Comparison of ENCODE assay signal across 15 cellular contexts in genomic region chr3:169477790-169478189, GRCh38.
DNase-seq lines count a peak whose midpoint lies in the region; ATAC-seq, FAIRE-seq and TF ChIP-seq lines count a peak whose summit lies in the region.
"Had no signal": no experiment of that assay in that cellular context is flagged by ENCODE, and none has a peak within 500 bp of the region (broad histone marks: within the 10 kb centered on the region; RNA-seq: fewer than 3 reads in every experiment).

No MANE protein-coding gene starts in this region.

- TF ChIP-seq POLR2A in breast epithelium (IDR thresholded peaks at IDR 0.05): no peak

- 40% methylated on average over 6 of the region's 6 CpGs for WGBS in mammary epithelial cell (ENCODE audit: low coverage, missing lambda C conversion rate)
- no CpG with 5 or more reads among the region's 6 CpGs for WGBS in mesendoderm (ENCODE audit: extremely low coverage, insufficient coverage, low lambda C conversion rate)
- no CpG with 5 or more reads among the region's 6 CpGs for WGBS in neuronal stem cell (ENCODE audit: extremely low coverage in 2 of 2, insufficient read length in 2 of 2, insufficient replicate concordance in 1 of 2), 2 donors
- 78 to 89% (median 79%) methylated on average over 6 of the region's 6 CpGs for WGBS in small intestine, 3 donors

- H3K14ac ChIP-seq in neuronal stem cell (ENCODE audit: low read length): no peak overlapping the region

- no peak for TF ChIP-seq CTCF in mammary epithelial cell (conservative IDR thresholded peaks at IDR 0.05 in 1 of 2, IDR thresholded peaks at IDR 0.05 in 1 of 2; ENCODE audit: extremely low read depth in 1 of 2, insufficient read depth in 1 of 2, low read depth in 1 of 2, low read length in 2 of 2)
- TF ChIP-seq CTCF in breast epithelium (IDR thresholded peaks at IDR 0.05): no peak
- TF ChIP-seq CTCF in upper lobe of right lung (IDR thresholded peaks at IDR 0.05): no peak

- no peak overlapping the region for H3K18ac ChIP-seq in mesendoderm (ENCODE audit: low read length)
- no peak overlapping the region for H3K18ac ChIP-seq in neuronal stem cell (ENCODE audit: low read length)

- in situ Hi-C loops in mammary epithelial cell (cut with MboI; ENCODE audit: low sequenced_read_pairs in 2 of 2): no loop called here

- H2BK15ac ChIP-seq in mesendoderm (replicated peaks; ENCODE audit: low read depth) (no peak overlapping the region), neuronal stem cell (ENCODE audit: low read length) (no peak overlapping the region)

- H3K4me2 ChIP-seq in mammary epithelial cell (ENCODE audit: insufficient read depth, low read depth, low read length) (no peak overlapping the region), mesendoderm (ENCODE audit: low read length) (no peak overlapping the region), neuronal stem cell (ENCODE audit: insufficient read depth, low read length, poor library complexity, severe bottlenecking) (no peak overlapping the region)
- H3K4me2 ChIP-seq: BLaER1 treated with 17β-estradiol and CSF1 and Interleukin-3, amounts not matched to agents 10 nM and 100 nM had no signal

- no peak overlapping the region for H3K9ac ChIP-seq in mammary epithelial cell (ENCODE audit: insufficient read depth, low read length)
- H3K9ac ChIP-seq in mesendoderm (ENCODE audit: low read length): no peak overlapping the region
- H3K9ac ChIP-seq in neuronal stem cell (ENCODE audit: low read depth, low read length, poor library complexity): no peak overlapping the region
- H3K9ac ChIP-seq: BLaER1 treated with 17β-estradiol and CSF1 and Interleukin-3, amounts not matched to agents 10 nM and 100 nM had no signal

- BruUV-seq in mammary epithelial cell (replicated peaks; lab: Mats Ljungman, UMichigan): no TSS peak

- no peaks in the 10 kb centered on the region for H3K27me3 ChIP-seq in mammary epithelial cell (ENCODE audit: insufficient read depth, low read length)
- peaks cover 0 to 4% of the 10 kb centered on the region in 2 donors for H3K27me3 ChIP-seq in breast epithelium
- H3K27me3 ChIP-seq in mesendoderm (ENCODE audit: insufficient read depth, low read length, poor library complexity): no peaks in the 10 kb centered on the region
- H3K27me3 ChIP-seq in neuronal stem cell (ENCODE audit: control insufficient read depth in 3 of 3, insufficient read depth in 3 of 3, low read depth in 1 of 3, low read length in 3 of 3): peaks cover 0 to 11% (median 0%) of the 10 kb centered on the region in 3 experiments
- no peaks in the 10 kb centered on the region for H3K27me3 ChIP-seq in upper lobe of right lung
- no peaks in the 10 kb centered on the region for H3K27me3 ChIP-seq in small intestine (ENCODE audit: control insufficient read depth in 2 of 2, insufficient read depth in 2 of 2, low read length in 2 of 2)
- H3K27me3 ChIP-seq: BLaER1 treated with 17β-estradiol and CSF1 and Interleukin-3, amounts not matched to agents 10 nM and 100 nM had no signal

- H3K36me3 ChIP-seq in mammary epithelial cell (ENCODE audit: insufficient read depth, low read length) (no peaks in the 10 kb centered on the region), breast epithelium (no peaks in the 10 kb centered on the region), mesendoderm (ENCODE audit: control insufficient read depth, insufficient read depth, low read length) (no peaks in the 10 kb centered on the region), neuronal stem cell (replicated peaks in 1 of 2; ENCODE audit: control insufficient read depth in 2 of 2, insufficient read depth in 2 of 2, low read length in 2 of 2) (no peaks in the 10 kb centered on the region), upper lobe of right lung (no peaks in the 10 kb centered on the region), small intestine (ENCODE audit: control insufficient read depth in 2 of 2, insufficient read depth in 2 of 2, low read length in 2 of 2) (no peaks in the 10 kb centered on the region)
- H3K36me3 ChIP-seq: BLaER1 treated with 17β-estradiol and CSF1 and Interleukin-3, amounts not matched to agents 10 nM and 100 nM had no signal

- H4K8ac ChIP-seq in mesendoderm (ENCODE audit: low read depth, low read length) (no peak overlapping the region), neuronal stem cell (ENCODE audit: low read depth, low read length) (no peak overlapping the region)

- H3K4me3 ChIP-seq in mammary epithelial cell (replicated peaks in 1 of 3; ENCODE audit: insufficient read depth in 1 of 3, low read depth in 2 of 3, low read length in 3 of 3) (no peak overlapping the region), breast epithelium (no peak overlapping the region), mesendoderm (ENCODE audit: low read length) (no peak overlapping the region), neuronal stem cell (ENCODE audit: low read length in 2 of 2) (no peak overlapping the region), upper lobe of right lung (no peak overlapping the region), small intestine (ENCODE audit: low read depth in 1 of 2, low read length in 2 of 2) (no peak overlapping the region)
- H3K4me3 ChIP-seq: BLaER1 treated with 17β-estradiol and CSF1 and Interleukin-3, amounts not matched to agents 10 nM and 100 nM had no signal

- H2BK12ac ChIP-seq in neuronal stem cell (ENCODE audit: low read length): no peak overlapping the region

- H3K79me1 ChIP-seq in mesendoderm (ENCODE audit: low read length) (no peaks in the 10 kb centered on the region), neuronal stem cell (ENCODE audit: low read depth, low read length) (no peaks in the 10 kb centered on the region)

- H3K27ac ChIP-seq in mammary epithelial cell (ENCODE audit: insufficient read depth, low read depth, low read length): no peak overlapping the region
- no peak overlapping the region for H3K27ac ChIP-seq in breast epithelium
- no peak overlapping the region for H3K27ac ChIP-seq in mesendoderm (ENCODE audit: low read depth, low read length)
- no peak overlapping the region for H3K27ac ChIP-seq in neuronal stem cell (replicated peaks; ENCODE audit: low read length)
- H3K27ac ChIP-seq in upper lobe of right lung: no peak overlapping the region
- H3K27ac ChIP-seq in small intestine (ENCODE audit: low read depth in 1 of 2, low read length in 1 of 2): no peak overlapping the region
- H3K27ac ChIP-seq: BLaER1 treated with 17β-estradiol and CSF1 and Interleukin-3, amounts not matched to agents 10 nM and 100 nM had no signal

- no peak overlapping the region for H2BK120ac ChIP-seq in mesendoderm (ENCODE audit: low read depth, low read length)
- no peak overlapping the region for H2BK120ac ChIP-seq in neuronal stem cell (ENCODE audit: low read depth, low read length)

- H3K4me1 ChIP-seq in mammary epithelial cell (ENCODE audit: insufficient read depth, low read length): peaks cover 4% of the 10 kb centered on the region
- no peaks in the 10 kb centered on the region for H3K4me1 ChIP-seq in breast epithelium
- no peaks in the 10 kb centered on the region for H3K4me1 ChIP-seq in mesendoderm (ENCODE audit: control insufficient read depth, low read depth, low read length)
- H3K4me1 ChIP-seq in neuronal stem cell (ENCODE audit: control insufficient read depth in 2 of 2, insufficient read depth in 1 of 2, low read depth in 1 of 2, low read length in 2 of 2): peaks cover 0 to 16% of the 10 kb centered on the region in 2 donors
- no peaks in the 10 kb centered on the region for H3K4me1 ChIP-seq in upper lobe of right lung
- no peaks in the 10 kb centered on the region for H3K4me1 ChIP-seq in small intestine (ENCODE audit: control insufficient read depth in 2 of 2, insufficient read depth in 1 of 2, low read depth in 1 of 2, low read length in 1 of 2)
- H3K4me1 ChIP-seq: BLaER1 treated with 17β-estradiol and CSF1 and Interleukin-3, amounts not matched to agents 10 nM and 100 nM had no signal

- H4K91ac ChIP-seq in neuronal stem cell (ENCODE audit: low read depth, low read length, poor library complexity): no peak overlapping the region

- H2AK5ac ChIP-seq in mesendoderm (ENCODE audit: low read length) (no peak overlapping the region), neuronal stem cell (ENCODE audit: low read depth, low read length) (no peak overlapping the region)

- no peak overlapping the region for H2BK5ac ChIP-seq in mesendoderm (ENCODE audit: low read length)
- H2BK5ac ChIP-seq in neuronal stem cell (ENCODE audit: low read length): no peak overlapping the region

- H3K23ac ChIP-seq in mesendoderm (ENCODE audit: low read length) (no peak overlapping the region), neuronal stem cell (ENCODE audit: low read depth, low read length, poor library complexity) (no peak overlapping the region)

- DNase-seq in mammary epithelial cell (no peak), breast epithelium (ENCODE audit: low spot score in 2 of 2) (no peak), NCI-H2227 treated with DMSO at 0.1 percent for 48 hours (lab: John Stamatoyannopoulos, UW) (peak; percentile 58), mesendoderm (peak; percentile 55), neuronal stem cell (ENCODE audit: low spot score) (peak; percentile 31), upper lobe of right lung (no peak), GM19240 (ENCODE audit: insufficient read length, low spot score) (no peak), small intestine (no peak)
- DNase-seq: Calu3; CD8-positive, alpha-beta T cell; DMS79 treated with DMSO at 0.1 percent for 48 hours; GF-D8; HCEC 1CT had no signal

- H2AFZ ChIP-seq in mammary epithelial cell (ENCODE audit: low read depth, low read length): peak overlapping the region; percentile 21
- H2AFZ ChIP-seq in neuronal stem cell (ENCODE audit: low read length): no peak overlapping the region

- no peak for FAIRE-seq in small intestine (lab: Jason Lieb, UNC)
- FAIRE-seq: HepG2 had no signal

- no peaks in the 10 kb centered on the region for H4K20me1 ChIP-seq in mammary epithelial cell (ENCODE audit: insufficient read depth, low read length)
- H4K20me1 ChIP-seq: BLaER1 treated with 17β-estradiol and CSF1 and Interleukin-3, amounts not matched to agents 10 nM and 100 nM had no signal

- CTCF ChIA-PET in mammary epithelial cell (lab: Charles Lee; ENCODE audit: low non-redundant PET): no interaction called here

- dilution Hi-C loops in mammary epithelial cell (cut with HindIII; ENCODE audit: low sequenced_read_pairs): no loop called here

- H3K79me2 ChIP-seq in mammary epithelial cell (ENCODE audit: insufficient read depth, low read length) (no peaks in the 10 kb centered on the region), mesendoderm (ENCODE audit: control insufficient read depth, insufficient read depth, low read length) (no peaks in the 10 kb centered on the region)

- H3K9me3 ChIP-seq in mammary epithelial cell (replicated peaks; ENCODE audit: insufficient read depth, low read length): no peaks in the 10 kb centered on the region
- no peaks in the 10 kb centered on the region for H3K9me3 ChIP-seq in breast epithelium
- no peaks in the 10 kb centered on the region for H3K9me3 ChIP-seq in neuronal stem cell (replicated peaks in 1 of 2; ENCODE audit: control insufficient read depth in 2 of 2, insufficient read depth in 1 of 2, low read depth in 1 of 2, low read length in 2 of 2)
- H3K9me3 ChIP-seq in upper lobe of right lung: no peaks in the 10 kb centered on the region
- H3K9me3 ChIP-seq in small intestine (ENCODE audit: control insufficient read depth, low read depth): no peaks in the 10 kb centered on the region
- H3K9me3 ChIP-seq: BLaER1 treated with 17β-estradiol and CSF1 and Interleukin-3, amounts not matched to agents 10 nM and 100 nM had no signal

- intact Hi-C loops in mammary epithelial cell (cut with micrococcal nuclease): no loop called here
- intact Hi-C loops in breast epithelium (cut with DNase I; ENCODE audit: low total_unique reads): no loop called here
- intact Hi-C loops in upper lobe of right lung (cut with DNase I): no loop called here

- ATAC-seq in upper lobe of right lung: no peak
- ATAC-seq: CD8-positive, alpha-beta T cell; HepG2 had no signal

- H4K5ac ChIP-seq in mesendoderm (ENCODE audit: low read length): no peak overlapping the region

- no peak overlapping the region for H3K56ac ChIP-seq in mesendoderm (ENCODE audit: low read length)

- no peak overlapping the region for H3K4ac ChIP-seq in mesendoderm (ENCODE audit: low read depth, low read length)
- H3K4ac ChIP-seq in neuronal stem cell (ENCODE audit: low read length): no peak overlapping the region

Comparison
In these comparisons a context has a peak if more than half of its experiments do, and no peak if none do; other contexts are left out.
1. DNase-seq: peak in NCI-H2227 treated with DMSO at 0.1 percent for 48 hours (single experiment), mesendoderm (single experiment) and neuronal stem cell (single experiment); none in mammary epithelial cell (single experiment), breast epithelium (0 of 2), upper lobe of right lung (single experiment), GM19240 (single experiment) and small intestine (single experiment).